In genomic region chr19:2986951-2987491, GRCh38 we compare ENCODE assay signal across 1 cellular context.
TF ChIP-seq lines count a peak whose summit lies in the region.

No MANE protein-coding gene starts in this region.

TF ChIP-seq in H1, 55 proteins besides CTCF, POLR2A, EP300 and RAD21:
- TF ChIP-seq, protein P1, sequence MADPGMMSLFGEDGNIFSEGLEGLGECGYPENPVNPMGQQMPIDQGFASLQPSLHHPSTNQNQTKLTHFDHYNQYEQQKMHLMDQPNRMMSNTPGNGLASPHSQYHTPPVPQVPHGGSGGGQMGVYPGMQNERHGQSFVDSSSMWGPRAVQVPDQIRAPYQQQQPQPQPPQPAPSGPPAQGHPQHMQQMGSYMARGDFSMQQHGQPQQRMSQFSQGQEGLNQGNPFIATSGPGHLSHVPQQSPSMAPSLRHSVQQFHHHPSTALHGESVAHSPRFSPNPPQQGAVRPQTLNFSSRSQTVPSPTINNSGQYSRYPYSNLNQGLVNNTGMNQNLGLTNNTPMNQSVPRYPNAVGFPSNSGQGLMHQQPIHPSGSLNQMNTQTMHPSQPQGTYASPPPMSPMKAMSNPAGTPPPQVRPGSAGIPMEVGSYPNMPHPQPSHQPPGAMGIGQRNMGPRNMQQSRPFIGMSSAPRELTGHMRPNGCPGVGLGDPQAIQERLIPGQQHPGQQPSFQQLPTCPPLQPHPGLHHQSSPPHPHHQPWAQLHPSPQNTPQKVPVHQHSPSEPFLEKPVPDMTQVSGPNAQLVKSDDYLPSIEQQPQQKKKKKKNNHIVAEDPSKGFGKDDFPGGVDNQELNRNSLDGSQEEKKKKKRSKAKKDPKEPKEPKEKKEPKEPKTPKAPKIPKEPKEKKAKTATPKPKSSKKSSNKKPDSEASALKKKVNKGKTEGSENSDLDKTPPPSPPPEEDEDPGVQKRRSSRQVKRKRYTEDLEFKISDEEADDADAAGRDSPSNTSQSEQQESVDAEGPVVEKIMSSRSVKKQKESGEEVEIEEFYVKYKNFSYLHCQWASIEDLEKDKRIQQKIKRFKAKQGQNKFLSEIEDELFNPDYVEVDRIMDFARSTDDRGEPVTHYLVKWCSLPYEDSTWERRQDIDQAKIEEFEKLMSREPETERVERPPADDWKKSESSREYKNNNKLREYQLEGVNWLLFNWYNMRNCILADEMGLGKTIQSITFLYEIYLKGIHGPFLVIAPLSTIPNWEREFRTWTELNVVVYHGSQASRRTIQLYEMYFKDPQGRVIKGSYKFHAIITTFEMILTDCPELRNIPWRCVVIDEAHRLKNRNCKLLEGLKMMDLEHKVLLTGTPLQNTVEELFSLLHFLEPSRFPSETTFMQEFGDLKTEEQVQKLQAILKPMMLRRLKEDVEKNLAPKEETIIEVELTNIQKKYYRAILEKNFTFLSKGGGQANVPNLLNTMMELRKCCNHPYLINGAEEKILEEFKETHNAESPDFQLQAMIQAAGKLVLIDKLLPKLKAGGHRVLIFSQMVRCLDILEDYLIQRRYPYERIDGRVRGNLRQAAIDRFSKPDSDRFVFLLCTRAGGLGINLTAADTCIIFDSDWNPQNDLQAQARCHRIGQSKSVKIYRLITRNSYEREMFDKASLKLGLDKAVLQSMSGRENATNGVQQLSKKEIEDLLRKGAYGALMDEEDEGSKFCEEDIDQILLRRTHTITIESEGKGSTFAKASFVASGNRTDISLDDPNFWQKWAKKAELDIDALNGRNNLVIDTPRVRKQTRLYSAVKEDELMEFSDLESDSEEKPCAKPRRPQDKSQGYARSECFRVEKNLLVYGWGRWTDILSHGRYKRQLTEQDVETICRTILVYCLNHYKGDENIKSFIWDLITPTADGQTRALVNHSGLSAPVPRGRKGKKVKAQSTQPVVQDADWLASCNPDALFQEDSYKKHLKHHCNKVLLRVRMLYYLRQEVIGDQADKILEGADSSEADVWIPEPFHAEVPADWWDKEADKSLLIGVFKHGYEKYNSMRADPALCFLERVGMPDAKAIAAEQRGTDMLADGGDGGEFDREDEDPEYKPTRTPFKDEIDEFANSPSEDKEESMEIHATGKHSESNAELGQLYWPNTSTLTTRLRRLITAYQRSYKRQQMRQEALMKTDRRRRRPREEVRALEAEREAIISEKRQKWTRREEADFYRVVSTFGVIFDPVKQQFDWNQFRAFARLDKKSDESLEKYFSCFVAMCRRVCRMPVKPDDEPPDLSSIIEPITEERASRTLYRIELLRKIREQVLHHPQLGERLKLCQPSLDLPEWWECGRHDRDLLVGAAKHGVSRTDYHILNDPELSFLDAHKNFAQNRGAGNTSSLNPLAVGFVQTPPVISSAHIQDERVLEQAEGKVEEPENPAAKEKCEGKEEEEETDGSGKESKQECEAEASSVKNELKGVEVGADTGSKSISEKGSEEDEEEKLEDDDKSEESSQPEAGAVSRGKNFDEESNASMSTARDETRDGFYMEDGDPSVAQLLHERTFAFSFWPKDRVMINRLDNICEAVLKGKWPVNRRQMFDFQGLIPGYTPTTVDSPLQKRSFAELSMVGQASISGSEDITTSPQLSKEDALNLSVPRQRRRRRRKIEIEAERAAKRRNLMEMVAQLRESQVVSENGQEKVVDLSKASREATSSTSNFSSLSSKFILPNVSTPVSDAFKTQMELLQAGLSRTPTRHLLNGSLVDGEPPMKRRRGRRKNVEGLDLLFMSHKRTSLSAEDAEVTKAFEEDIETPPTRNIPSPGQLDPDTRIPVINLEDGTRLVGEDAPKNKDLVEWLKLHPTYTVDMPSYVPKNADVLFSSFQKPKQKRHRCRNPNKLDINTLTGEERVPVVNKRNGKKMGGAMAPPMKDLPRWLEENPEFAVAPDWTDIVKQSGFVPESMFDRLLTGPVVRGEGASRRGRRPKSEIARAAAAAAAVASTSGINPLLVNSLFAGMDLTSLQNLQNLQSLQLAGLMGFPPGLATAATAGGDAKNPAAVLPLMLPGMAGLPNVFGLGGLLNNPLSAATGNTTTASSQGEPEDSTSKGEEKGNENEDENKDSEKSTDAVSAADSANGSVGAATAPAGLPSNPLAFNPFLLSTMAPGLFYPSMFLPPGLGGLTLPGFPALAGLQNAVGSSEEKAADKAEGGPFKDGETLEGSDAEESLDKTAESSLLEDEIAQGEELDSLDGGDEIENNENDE (IDR thresholded peaks at IDR 0.05; ENCODE audit: insufficient replicate concordance, low read length): no peak
- TF ChIP-seq FOSL1 (IDR thresholded peaks at IDR 0.05; ENCODE audit: insufficient read depth, low read depth, low read length) (no peak), EZH2 (IDR thresholded peaks at IDR 0.05; ENCODE audit: low read depth, low read length, severe bottlenecking) (no peak), BACH1 (IDR thresholded peaks at IDR 0.05; ENCODE audit: low read length) (0 out of 2 replicates have a peak, but pooled peaks have one; percentile 5), NRF1 (IDR thresholded peaks at IDR 0.05; ENCODE audit: low read depth, low read length) (no peak), ASH2L (IDR thresholded peaks at IDR 0.05; ENCODE audit: low read length) (peak; percentile 49), TBP (IDR thresholded peaks at IDR 0.05; ENCODE audit: low read depth, low read length) (no peak), E2F6 (IDR thresholded peaks at IDR 0.05) (no peak), JUN (IDR thresholded peaks at IDR 0.05; ENCODE audit: low read depth, low read length) (no peak), KDM4A (IDR thresholded peaks at IDR 0.05; ENCODE audit: low read depth, low read length, severe bottlenecking) (peak; percentile 29), SIX5 (IDR thresholded peaks at IDR 0.05; ENCODE audit: low read depth, low read length) (no peak), GTF2F1 (IDR thresholded peaks at IDR 0.05; ENCODE audit: borderline replicate concordance, low read depth, low read length) (no peak), TAF7 (optimal IDR thresholded peaks at IDR 0.05; ENCODE audit: borderline replicate concordance, low read depth, low read length) (no peak), SRF (IDR thresholded peaks at IDR 0.05; ENCODE audit: low read depth, low read length) (no peak), YY1 (IDR thresholded peaks at IDR 0.05; ENCODE audit: low read depth, low read length) (0 out of 2 replicates have a peak, but pooled peaks have one; percentile 21), CTBP2 (IDR thresholded peaks at IDR 0.05; ENCODE audit: borderline replicate concordance, insufficient read depth, insufficient read length, low read length) (no peak), RBBP5 (IDR thresholded peaks at IDR 0.05; ENCODE audit: borderline replicate concordance, low read depth, low read length) (peak; percentile 77; the same call in 1 of the 2 replicates), SIN3A (conservative IDR thresholded peaks at IDR 0.05 in 1 of 2, IDR thresholded peaks at IDR 0.05 in 1 of 2; ENCODE audit: low read depth in 1 of 2, low read length in 2 of 2) (peak in 1 of 2 experiments; percentile 54; a peak in 1 of 4 replicates), POU5F1 (IDR thresholded peaks at IDR 0.05; ENCODE audit: low read depth, low read length) (no peak), CEBPB (IDR thresholded peaks at IDR 0.05; ENCODE audit: low read depth, low read length) (no peak), JUND (IDR thresholded peaks at IDR 0.05; ENCODE audit: low read length) (no peak), SIRT6 (IDR thresholded peaks at IDR 0.05; ENCODE audit: low read length) (no peak), HDAC6 (IDR thresholded peaks at IDR 0.05; ENCODE audit: low read depth, low read length) (no peak)
